ENCODE assay signal across 7 cellular contexts in genomic region chr10:72274730-72275350, GRCh38. TPM values are rescaled to one million over a fixed set of nuclear protein-coding genes. Genes with fewer than 3 reads are reported as not detected.
A peak's percentile ranks its signal among the peaks of the same experiment; 100 is the strongest.
DNase-seq lines count a peak whose midpoint lies in the region; FAIRE-seq and TF ChIP-seq lines count a peak whose summit lies in the region.

No MANE protein-coding gene starts in this region.

- H3K27ac ChIP-seq in endodermal cell (ENCODE audit: low read depth, low read length) (peak overlapping the region; percentile 42), stomach (peak overlapping the region; percentile 92 to 96 (median 92))

- peaks cover 1% of the 10 kb centered on the region for H3K36me3 Mint-ChIP-seq in endodermal cell (ENCODE audit: low read depth)

- intact Hi-C loops in stomach (cut with DNase I; ENCODE audit: low total_unique reads), result no loop called here

- H3K4me3 ChIP-seq in endodermal cell (ENCODE audit: low read length) (peak overlapping the region; percentile 92), stomach (peak overlapping the region; percentile 69 to 96 (median 80))

- H3K9ac ChIP-seq in endodermal cell (ENCODE audit: extremely low read depth, low read length, poor library complexity, severe bottlenecking), result peak overlapping the region; percentile 76

- peaks cover 7% of the 10 kb centered on the region for H3K36me3 ChIP-seq in endodermal cell (ENCODE audit: control insufficient read depth, insufficient read depth, low read length)
- peaks cover 15 to 26% (median 20%) of the 10 kb centered on the region in 4 donors for H3K36me3 ChIP-seq in stomach

- WGBS in endodermal cell (ENCODE audit: insufficient coverage in 1 of 2, insufficient read length in 1 of 2), 2 experiments, result 50 to 56% methylated on average over 23 to 26 of the region's 26 CpGs
- WGBS in stomach, 5 donors, result 6 to 14% (median 9%) methylated on average over 15 to 26 of the region's 26 CpGs

- peak; percentile 27 to 69 for DNase-seq in NCI-H2081 (lab: John Stamatoyannopoulos, UW)
- DNase-seq in activated CD8-positive, alpha-beta memory T cell treated with anti-CD3 and anti-CD28 coated beads for 24 hours, result peak; percentile 91
- peak; percentile 92 for DNase-seq in endodermal cell
- peak; percentile 77 for DNase-seq in midbrain (lab: John Stamatoyannopoulos, UW)
- peak; percentile 78 for DNase-seq in stomach
- no peak for DNase-seq in GM19239 (ENCODE audit: insufficient read length, low spot score)

- H3K4me1 ChIP-seq in endodermal cell (ENCODE audit: control insufficient read depth, insufficient read depth, low read length), result peaks cover 20% of the 10 kb centered on the region
- H3K4me1 ChIP-seq in stomach, result peaks cover 26 to 47% (median 37%) of the 10 kb centered on the region in 4 donors

- no peak for TF ChIP-seq POLR2A in stomach (IDR thresholded peaks at IDR 0.05)

- FAIRE-seq in GM19239 (lab: Jason Lieb, UNC), result no peak

- TF ChIP-seq EP300 in stomach (IDR thresholded peaks at IDR 0.05), result no peak

- H3K9me3 ChIP-seq in endodermal cell (ENCODE audit: control insufficient read depth, low read length), result no peaks in the 10 kb centered on the region
- H3K9me3 ChIP-seq in stomach, result no peaks in the 10 kb centered on the region

- H3K4me1 Mint-ChIP-seq in endodermal cell, result peaks cover 41% of the 10 kb centered on the region

- H3K4me3 Mint-ChIP-seq in endodermal cell, result peak overlapping the region; percentile 85

- H3K27me3 ChIP-seq in endodermal cell (ENCODE audit: control insufficient read depth, insufficient read depth, low read length, poor library complexity, severe bottlenecking), result no peaks in the 10 kb centered on the region
- H3K27me3 ChIP-seq in stomach, result no peaks in the 10 kb centered on the region

- peak overlapping the region; percentile 72 for H3K27ac Mint-ChIP-seq in endodermal cell

- H3K9me3 Mint-ChIP-seq in endodermal cell, result no peaks in the 10 kb centered on the region

- peak; percentile 82 for TF ChIP-seq CTCF in GM12873 (IDR thresholded peaks at IDR 0.05; ENCODE audit: insufficient read depth, low read depth, low read length, missing control alignments)
- TF ChIP-seq CTCF in endodermal cell (conservative IDR thresholded peaks at IDR 0.05), result peak; percentile 89
- TF ChIP-seq CTCF in stomach (IDR thresholded peaks at IDR 0.05), result peak in 4 of 7 experiments; percentile 43 to 73 (median 65)

- H3K27me3 Mint-ChIP-seq in endodermal cell (ENCODE audit: insufficient read depth), result peaks cover 3% of the 10 kb centered on the region

RNA-seq across cellular contexts. Expression of gene DDIT4, which starts 1.1 kb away (rescaled TPM):
- total RNA-seq in endodermal cell, result 10 to 100 TPM; 20.5 to 30.2 TPM
- 178 TPM for polyA plus RNA-seq in endodermal cell (2013, experiment 1 of 2)
- 119 TPM for polyA plus RNA-seq in endodermal cell (2013, experiment 2 of 2)
- 100 to 1,000 TPM in 4 of 5 donors, 10 to 100 TPM in 1; 89.9 to 188 (median 154) TPM for total RNA-seq in stomach
- 100 to 1,000 TPM; 122 to 176 (median 170) TPM for polyA plus RNA-seq in stomach

RNA-seq across cellular contexts. Expression of gene ASCC1, which starts 58.8 kb away (rescaled TPM):
- total RNA-seq in endodermal cell (10 to 100 TPM; 29.2 to 34.0 TPM), stomach (100 to 1,000 TPM in 1 of 5 donors, 10 to 100 TPM in 2, 1 to 10 TPM in 2; 4.3 to 142 (median 19.4) TPM)
- 38.9 TPM for polyA plus RNA-seq in endodermal cell (2013, experiment 1 of 2)
- polyA plus RNA-seq in endodermal cell (2013, experiment 2 of 2), result 35.4 TPM
- 10 to 100 TPM in 2 of 3 donors, 1 to 10 TPM in 1; 8.4 to 14.7 (median 12.5) TPM for polyA plus RNA-seq in stomach

RNA-seq across cellular contexts. Expression of gene ANAPC16, which starts 59.0 kb away (rescaled TPM):
- total RNA-seq in endodermal cell, result 10 to 100 TPM; 57.4 to 68.4 TPM
- polyA plus RNA-seq in endodermal cell (2013, experiment 1 of 2), result 65.8 TPM
- polyA plus RNA-seq in endodermal cell (2013, experiment 2 of 2), result 69.7 TPM
- total RNA-seq in stomach, result 100 to 1,000 TPM in 2 of 5 donors, 10 to 100 TPM in 3; 12.7 to 104 (median 68.8) TPM
- polyA plus RNA-seq in stomach, result 100 to 1,000 TPM; 164 to 231 (median 170) TPM
